9 cellular contexts compared by ENCODE assay signal in the genomic region with DNA sequence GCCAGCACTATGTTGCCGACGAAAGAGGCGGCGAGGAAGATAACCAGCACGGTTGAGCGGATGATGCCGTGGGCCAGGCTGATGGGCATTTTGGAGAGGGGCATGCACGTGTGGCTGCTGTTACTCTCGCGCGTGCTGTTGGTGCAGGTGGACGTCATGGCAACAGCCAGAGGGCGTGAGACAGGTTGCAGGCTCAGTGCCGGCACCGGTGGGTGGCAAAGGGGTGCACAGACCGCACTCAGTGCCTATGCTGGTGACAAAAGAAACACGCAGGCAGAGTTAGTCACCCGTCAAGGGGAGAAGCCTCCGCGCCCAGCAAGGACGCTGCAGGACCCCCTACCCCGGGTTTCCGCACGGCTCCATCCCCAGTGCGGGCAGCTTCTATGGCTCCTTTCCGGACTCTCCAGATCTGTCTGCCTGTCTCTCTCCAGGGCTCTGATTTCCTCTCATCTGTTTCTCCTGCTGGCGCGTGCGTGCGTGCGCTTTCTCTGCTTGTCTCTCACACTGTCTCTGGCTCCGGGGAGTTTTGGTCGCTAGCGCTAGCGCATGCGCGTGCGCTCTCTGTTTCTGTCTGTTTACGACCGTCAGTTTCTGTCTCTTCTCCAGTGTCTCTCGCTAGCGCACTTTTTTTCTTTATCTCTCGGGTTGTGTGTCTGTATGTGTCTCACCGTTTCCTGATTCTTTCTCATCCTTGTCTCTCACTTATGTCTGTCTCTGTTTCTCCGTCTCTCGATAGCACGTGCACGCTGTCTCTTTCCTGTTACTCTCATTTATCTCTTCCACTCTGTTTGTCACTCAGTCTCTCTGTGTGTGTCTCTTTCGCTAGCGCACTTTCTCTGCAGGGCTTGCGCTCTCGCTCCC. TPM values are rescaled to one million over a fixed set of nuclear protein-coding genes. Genes with fewer than 3 reads are reported as not detected.
A peak's percentile ranks its signal among the peaks of the same experiment; 100 is the strongest.
DNase-seq lines count a peak whose midpoint lies in the region; ATAC-seq, FAIRE-seq and TF ChIP-seq lines count a peak whose summit lies in the region.
"Had no signal": no experiment of that assay in that cellular context is flagged by ENCODE, and none has a peak within 500 bp of the region (broad histone marks: within the 10 kb centered on the region; RNA-seq: fewer than 3 reads in every experiment).

No MANE protein-coding gene starts in this region.

- POLR2A ChIA-PET in A549 (lab: Yijun Ruan, JAX), result no interaction called here

- TF ChIP-seq POLR2A in A549 (IDR thresholded peaks at IDR 0.05; ENCODE audit: low read length) (no peak), GM18505 (IDR thresholded peaks at IDR 0.05; ENCODE audit: borderline replicate concordance, extremely low read depth, insufficient read depth, insufficient read length) (no peak)

- ATAC-seq in A549, result peak in 1 of 2 experiments; percentile 70; a peak in 3 of 6 replicates
- ATAC-seq in GM18505 (IDR thresholded peaks at IDR 0.05; ENCODE audit: unreplicated experiment), result peak; percentile 73
- peak; percentile 88 for ATAC-seq in HG02938 (IDR thresholded peaks at IDR 0.05; ENCODE audit: unreplicated experiment)
- peak; percentile 72 to 87 for ATAC-seq in activated naive CD4-positive, alpha-beta T cell treated with anti-CD3 and anti-CD28 coated beads, Interleukin-2, amount 50 U/mL, for 72 hours

- peaks cover 0 to 5% of the 10 kb centered on the region in 2 donors for H3K27me3 ChIP-seq in right atrium auricular region

- peak overlapping the region; percentile 62 for H3K4me2 ChIP-seq in A549

- no peak for TF ChIP-seq EP300 in A549 (IDR thresholded peaks at IDR 0.05)

- CTCF ChIA-PET in A549 (lab: Yijun Ruan, JAX), result no interaction called here

- peaks cover 7% of the 10 kb centered on the region in 2 donors for H3K36me3 Mint-ChIP-seq in activated naive CD4-positive, alpha-beta T cell treated with anti-CD3 and anti-CD28 coated beads, Interleukin-2, amount 50 U/mL, for 72 hours

- DNase-seq in A549 (ENCODE audit: low read depth in 1 of 2, low spot score in 1 of 2), result peak in 1 of 2 experiments; percentile 5
- peak; percentile 63 for DNase-seq in NCI-H524 treated with DMSO at 0.1 percent for 48 hours (lab: John Stamatoyannopoulos, UW)
- peak in 1 of 2 donors; percentile 39 for DNase-seq in activated naive CD4-positive, alpha-beta T cell treated with anti-CD3 and anti-CD28 coated beads, Interleukin-2, amount 50 U/mL, for 72 hours (ENCODE audit: low spot score in 2 of 2)
- DNase-seq in right atrium auricular region (ENCODE audit: low spot score), result no peak
- DNase-seq in skeletal muscle cell (ENCODE audit: low read depth), result no peak
- DNase-seq in NK-92 (lab: John Stamatoyannopoulos, UW; ENCODE audit: unreplicated experiment), result no peak

- H3K9me3 Mint-ChIP-seq in activated naive CD4-positive, alpha-beta T cell treated with anti-CD3 and anti-CD28 coated beads, Interleukin-2, amount 50 U/mL, for 72 hours, result no peaks in the 10 kb centered on the region

- peaks cover 6% of the 10 kb centered on the region; the same call in 2 of the 3 replicates for H3K4me1 ChIP-seq in A549
- peaks cover 0 to 7% of the 10 kb centered on the region in 2 donors for H3K4me1 ChIP-seq in right atrium auricular region

- peak overlapping the region in 1 of 2 donors; percentile 44 for H3K27ac Mint-ChIP-seq in activated naive CD4-positive, alpha-beta T cell treated with anti-CD3 and anti-CD28 coated beads, Interleukin-2, amount 50 U/mL, for 72 hours

- FAIRE-seq in A549 (lab: Jason Lieb, UNC), result no peak
- FAIRE-seq: endometrium had no signal

- TF ChIP-seq CTCF in A549 (IDR thresholded peaks at IDR 0.05) (no peak), right atrium auricular region (IDR thresholded peaks at IDR 0.05) (no peak)

- no peaks in the 10 kb centered on the region for H3K9me3 ChIP-seq in A549
- H3K9me3 ChIP-seq in right atrium auricular region, result no peaks in the 10 kb centered on the region

- TF ChIP-seq RAD21 in A549 (conservative IDR thresholded peaks at IDR 0.05 in 1 of 2, IDR thresholded peaks at IDR 0.05 in 1 of 2), result no peak

- WGBS in A549 (ENCODE audit: missing lambda C conversion rate), result 53% methylated on average over 46 of the region's 52 CpGs

- H3K4me3 ChIP-seq in A549, result peak overlapping the region; percentile 25; the same call in 1 of the 3 replicates
- H3K4me3 ChIP-seq in right atrium auricular region, result peak overlapping the region; percentile 24 to 25
- H3K4me3 ChIP-seq in skeletal muscle cell (ENCODE audit: low read depth, low read length), result peak overlapping the region; percentile 41

- no peaks in the 10 kb centered on the region for H3K36me3 ChIP-seq in right atrium auricular region

- no peak overlapping the region for H3K27ac ChIP-seq in A549
- H3K27ac ChIP-seq in right atrium auricular region, result no peak overlapping the region

TF ChIP-seq in A549, 52 proteins besides CTCF, POLR2A, EP300 and RAD21:
- TF ChIP-seq ZSCAN20 (CRISPR knock-in tag; IDR thresholded peaks at IDR 0.05) (no peak), HOXB5 (CRISPR knock-in tag; IDR thresholded peaks at IDR 0.05) (no peak), BHLHE40 (IDR thresholded peaks at IDR 0.05; ENCODE audit: low read depth, low read length) (no peak), RNF2 (IDR thresholded peaks at IDR 0.05; ENCODE audit: borderline replicate concordance, low read depth) (no peak)
- TF ChIP-seq, protein P1, sequence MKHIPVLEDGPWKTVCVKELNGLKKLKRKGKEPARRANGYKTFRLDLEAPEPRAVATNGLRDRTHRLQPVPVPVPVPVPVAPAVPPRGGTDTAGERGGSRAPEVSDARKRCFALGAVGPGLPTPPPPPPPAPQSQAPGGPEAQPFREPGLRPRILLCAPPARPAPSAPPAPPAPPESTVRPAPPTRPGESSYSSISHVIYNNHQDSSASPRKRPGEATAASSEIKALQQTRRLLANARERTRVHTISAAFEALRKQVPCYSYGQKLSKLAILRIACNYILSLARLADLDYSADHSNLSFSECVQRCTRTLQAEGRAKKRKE (CRISPR knock-in tag; IDR thresholded peaks at IDR 0.05; ENCODE audit: low read depth), result no peak

RNA-seq across cellular contexts. Expression of a gene that starts 2.0 kb away (rescaled TPM):
- polyA plus RNA-seq in A549 (2011; rRNA removed), result not detected in 2 replicates
- not detected in 2 replicates for polyA plus RNA-seq in A549 (2012; cell fraction: cytosol; rRNA removed)
- not detected in 2 replicates for polyA plus RNA-seq in A549 (2012; cell fraction: nucleus; rRNA removed)
- polyA plus RNA-seq in A549 (2017; fragmentation: RNase III; extraction: RNeasy Plus Mini Kit Qiagen cat#74134 plus additional on column Dnase treatment), result not detected in 3 replicates
- polyA minus RNA-seq in A549 (2011; rRNA and poly(A)+ RNA removed), result not detected in 2 replicates
- under 1 TPM in 1 of 2 donors, not detected in 1; 0.21 TPM for total RNA-seq in activated naive CD4-positive, alpha-beta T cell treated with anti-CD3 and anti-CD28 coated beads, Interleukin-2, amount 50 U/mL, for 72 hours
- not detected for total RNA-seq in right atrium auricular region
